Comparison of ENCODE assay signal across 1 cellular context in the genomic region with DNA sequence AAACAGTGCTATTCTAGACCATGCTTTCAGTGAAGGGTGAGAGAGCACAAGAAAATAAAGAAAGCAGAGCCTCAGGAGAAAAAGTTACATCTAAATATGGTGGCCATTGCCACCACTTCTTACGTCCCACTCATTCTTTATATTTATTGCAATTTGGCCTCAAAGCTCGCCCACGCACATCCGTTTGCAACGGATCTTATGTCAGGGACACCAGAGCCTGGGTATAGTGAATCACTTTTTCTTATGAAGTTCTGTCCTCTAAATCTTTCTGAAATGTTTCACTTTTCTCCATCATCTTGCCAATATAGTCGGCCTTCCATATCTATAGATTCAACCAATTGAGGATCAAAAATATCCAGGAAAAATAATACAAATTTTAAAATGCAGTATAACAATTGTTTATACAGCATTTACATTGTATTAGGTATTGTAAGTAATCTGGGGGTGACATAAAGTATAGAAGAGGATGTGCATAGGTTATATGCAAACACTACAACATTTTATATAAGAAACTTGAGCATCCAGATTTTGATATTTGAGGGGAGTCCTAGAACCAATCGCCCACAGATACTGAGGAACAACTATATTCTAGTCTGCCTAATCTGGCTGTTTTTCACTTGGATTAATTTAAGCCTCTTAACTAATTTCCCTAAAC.
TF ChIP-seq lines count a peak whose summit lies in the region.

No MANE protein-coding gene starts in this region.

TF ChIP-seq in HepG2, 621 proteins besides CTCF, POLR2A, EP300 and RAD21 (continued from another document):
- no peak for TF ChIP-seq NKX3-1 (CRISPR knock-in tag; IDR thresholded peaks at IDR 0.05)
- no peak for TF ChIP-seq GPN1 (CRISPR knock-in tag; IDR thresholded peaks at IDR 0.05; ENCODE audit: borderline replicate concordance)
- no peak for TF ChIP-seq SMC3 (IDR thresholded peaks at IDR 0.05; ENCODE audit: low read length)
- no peak for TF ChIP-seq BCL6 (CRISPR knock-in tag; IDR thresholded peaks at IDR 0.05)
- TF ChIP-seq ZNF143 (CRISPR knock-in tag; IDR thresholded peaks at IDR 0.05) = no peak
- TF ChIP-seq, protein P1, sequence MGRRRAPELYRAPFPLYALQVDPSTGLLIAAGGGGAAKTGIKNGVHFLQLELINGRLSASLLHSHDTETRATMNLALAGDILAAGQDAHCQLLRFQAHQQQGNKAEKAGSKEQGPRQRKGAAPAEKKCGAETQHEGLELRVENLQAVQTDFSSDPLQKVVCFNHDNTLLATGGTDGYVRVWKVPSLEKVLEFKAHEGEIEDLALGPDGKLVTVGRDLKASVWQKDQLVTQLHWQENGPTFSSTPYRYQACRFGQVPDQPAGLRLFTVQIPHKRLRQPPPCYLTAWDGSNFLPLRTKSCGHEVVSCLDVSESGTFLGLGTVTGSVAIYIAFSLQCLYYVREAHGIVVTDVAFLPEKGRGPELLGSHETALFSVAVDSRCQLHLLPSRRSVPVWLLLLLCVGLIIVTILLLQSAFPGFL (CRISPR knock-in tag; IDR thresholded peaks at IDR 0.05) = no peak
- TF ChIP-seq ZNF430 (CRISPR knock-in tag; IDR thresholded peaks at IDR 0.05) = no peak
- TF ChIP-seq, protein P2, sequence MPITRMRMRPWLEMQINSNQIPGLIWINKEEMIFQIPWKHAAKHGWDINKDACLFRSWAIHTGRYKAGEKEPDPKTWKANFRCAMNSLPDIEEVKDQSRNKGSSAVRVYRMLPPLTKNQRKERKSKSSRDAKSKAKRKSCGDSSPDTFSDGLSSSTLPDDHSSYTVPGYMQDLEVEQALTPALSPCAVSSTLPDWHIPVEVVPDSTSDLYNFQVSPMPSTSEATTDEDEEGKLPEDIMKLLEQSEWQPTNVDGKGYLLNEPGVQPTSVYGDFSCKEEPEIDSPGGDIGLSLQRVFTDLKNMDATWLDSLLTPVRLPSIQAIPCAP (CRISPR knock-in tag; IDR thresholded peaks at IDR 0.05; ENCODE audit: low read depth) = no peak
- no peak for TF ChIP-seq ZNF567 (CRISPR knock-in tag; IDR thresholded peaks at IDR 0.05; ENCODE audit: borderline replicate concordance)
- no peak for TF ChIP-seq JDP2 (CRISPR knock-in tag; IDR thresholded peaks at IDR 0.05; ENCODE audit: borderline replicate concordance)
